In genomic region chr22:37560682-37561208, GRCh38 we compare ENCODE assay signal across 8 cellular contexts. TPM values are rescaled to one million over a fixed set of nuclear protein-coding genes. Genes with fewer than 3 reads are reported as not detected.
DNase-seq lines count a peak whose midpoint lies in the region; ATAC-seq, FAIRE-seq and TF ChIP-seq lines count a peak whose summit lies in the region.

No MANE protein-coding gene starts in this region.

- H3K4me3 ChIP-seq in HEK293 (ENCODE audit: low read depth, low read length): peak overlapping the region; percentile 69
- H3K4me3 ChIP-seq in ascending aorta: peak overlapping the region; percentile 84 to 95
- peak overlapping the region; percentile 65 for H3K4me3 ChIP-seq in iPS-20b (ENCODE audit: low read length)
- H3K4me3 ChIP-seq in smooth muscle cell: peak overlapping the region; percentile 77

- peaks cover 48% of the 10 kb centered on the region for H3K79me2 ChIP-seq in smooth muscle cell (ENCODE audit: low read depth)

- peaks cover 39% of the 10 kb centered on the region for H3F3A ChIP-seq in smooth muscle cell (ENCODE audit: low read depth)

- no peaks in the 10 kb centered on the region for H3K9me3 ChIP-seq in HEK293 (ENCODE audit: control insufficient read depth, insufficient read depth, low read depth, low read length)
- no peaks in the 10 kb centered on the region for H3K9me3 ChIP-seq in ascending aorta
- no peaks in the 10 kb centered on the region for H3K9me3 ChIP-seq in iPS-20b (ENCODE audit: insufficient read depth, low read depth, low read length)
- H3K9me3 ChIP-seq in smooth muscle cell (replicated peaks; ENCODE audit: low read depth): no peaks in the 10 kb centered on the region

- TF ChIP-seq CTCF in HEK293 (tag by site-specific recombination; IDR thresholded peaks at IDR 0.05): no peak
- TF ChIP-seq CTCF in ascending aorta (IDR thresholded peaks at IDR 0.05): no peak
- no peak for TF ChIP-seq CTCF in smooth muscle cell (IDR thresholded peaks at IDR 0.05; ENCODE audit: borderline replicate concordance, insufficient read depth, poor library complexity, severe bottlenecking)

- ATAC-seq in GM19397 (IDR thresholded peaks at IDR 0.05; ENCODE audit: unreplicated experiment): no peak

- H4K20me1 ChIP-seq in smooth muscle cell (ENCODE audit: low read depth): peaks cover 44% of the 10 kb centered on the region

- DNase-seq in ascending aorta (ENCODE audit: low spot score in 2 of 2) (peak in 1 of 2 donors; percentile 80), smooth muscle cell (lab: John Stamatoyannopoulos, UW; ENCODE audit: unreplicated experiment) (no peak), NCI-H146 (lab: John Stamatoyannopoulos, UW) (no peak), H54 (ENCODE audit: insufficient read length, low spot score) (no peak)
- DNase-seq in stimulated activated CD4-positive, alpha-beta T cell treated with anti-CD3 and anti-CD28 coated beads, Interleukin-2, amount 100 ng/mL, for 24 hours: no peak

- peak overlapping the region; percentile 96 for H3K27ac ChIP-seq in HEK293 (ENCODE audit: extremely low read depth, low read depth, low read length)
- H3K27ac ChIP-seq in ascending aorta: peak overlapping the region; percentile 98 to 99
- H3K27ac ChIP-seq in iPS-20b (ENCODE audit: low read length): no peak overlapping the region
- peak overlapping the region; percentile 96 for H3K27ac ChIP-seq in smooth muscle cell (ENCODE audit: low read depth)

- under 1% methylated on average over 30 of the region's 62 CpGs for WGBS in smooth muscle cell (ENCODE audit: low lambda C conversion rate)

- H3K36me3 ChIP-seq in HEK293 (ENCODE audit: control insufficient read depth in 2 of 2, insufficient read depth in 1 of 2, low read length in 2 of 2) (peaks cover 0 to 13% of the 10 kb centered on the region in 2 experiments; a peak in 2 of 3 replicates), ascending aorta (no peaks in the 10 kb centered on the region), iPS-20b (ENCODE audit: insufficient read depth, low read depth, low read length) (no peaks in the 10 kb centered on the region), smooth muscle cell (ENCODE audit: low read depth) (no peaks in the 10 kb centered on the region)

- H3K27me3 ChIP-seq in ascending aorta: no peaks in the 10 kb centered on the region
- H3K27me3 ChIP-seq in iPS-20b (ENCODE audit: insufficient read depth, low read length): peaks cover 63% of the 10 kb centered on the region
- H3K27me3 ChIP-seq in smooth muscle cell (ENCODE audit: low read depth): no peaks in the 10 kb centered on the region

- H3K9ac ChIP-seq in iPS-20b (ENCODE audit: low read depth, low read length) (peak overlapping the region; percentile 46; the same call in 1 of the 2 replicates), smooth muscle cell (ENCODE audit: low read depth) (peak overlapping the region; percentile 96)

- POLR2A ChIA-PET in HEK293 (lab: Yijun Ruan, JAX): interaction anchor here (1.2 to 1.4 kb wide), 6 partner anchors 8 to 76 kb away, joined by 3 to 8 read pairs (median 4); no protein-coding TSS in a partner anchor

- H3K4me1 ChIP-seq in HEK293 (ENCODE audit: control insufficient read depth, insufficient read depth, low read length): peaks cover 12% of the 10 kb centered on the region
- H3K4me1 ChIP-seq in ascending aorta: peaks cover 32 to 45% of the 10 kb centered on the region in 2 donors
- H3K4me1 ChIP-seq in iPS-20b (ENCODE audit: insufficient read depth, low read length): peaks cover 37% of the 10 kb centered on the region
- peaks cover 31% of the 10 kb centered on the region for H3K4me1 ChIP-seq in smooth muscle cell (ENCODE audit: low read depth)

- no peak for TF ChIP-seq POLR2A in H54 (IDR thresholded peaks at IDR 0.05; ENCODE audit: low read depth, low read length)

- CTCF ChIA-PET in HEK293 (lab: Yijun Ruan, JAX): interaction anchor here (0.6 to 10.7 kb wide), 10 partner anchors 10 to 420 kb away, joined by 3 to 608 read pairs (median 4); no protein-coding TSS in a partner anchor

- intact Hi-C loops in ascending aorta (cut with DNase I): loop anchor here (1.0 to 5.0 kb wide), 5 partner anchors 11 to 1972 kb away; partner anchors contain the start of genes GGA1, LGALS1 and RPS19BP1

- FAIRE-seq in H54 (lab: Jason Lieb, UNC): no peak

- peak overlapping the region; percentile 95 for H3K4me2 ChIP-seq in smooth muscle cell

- H2AFZ ChIP-seq in smooth muscle cell (ENCODE audit: low read depth): no peak overlapping the region

TF ChIP-seq in HEK293, 187 proteins besides CTCF, POLR2A, EP300 and RAD21 (continues in another document):
- no peak for TF ChIP-seq ZBTB1 (tag by site-specific recombination; IDR thresholded peaks at IDR 0.05)
- peak; percentile 94 for TF ChIP-seq GLIS1 (tag by site-specific recombination; IDR thresholded peaks at IDR 0.05)
- no peak for TF ChIP-seq ZNF302 (tag by site-specific recombination; IDR thresholded peaks at IDR 0.05; ENCODE audit: low read depth)
- TF ChIP-seq ZIC2 (tag by site-specific recombination; IDR thresholded peaks at IDR 0.05): peak; percentile 84
- peak; percentile 52 for TF ChIP-seq SP2 (tag by site-specific recombination; IDR thresholded peaks at IDR 0.05)
- no peak for TF ChIP-seq ZNF426 (tag by site-specific recombination; IDR thresholded peaks at IDR 0.05)
- TF ChIP-seq ZNF274 (IDR thresholded peaks at IDR 0.05; ENCODE audit: low read length): no peak
- TF ChIP-seq ZNF274 (tag by site-specific recombination; IDR thresholded peaks at IDR 0.05; ENCODE audit: borderline replicate concordance): no peak
- TF ChIP-seq PRDM6 (tag by site-specific recombination; IDR thresholded peaks at IDR 0.05): no peak
- no peak for TF ChIP-seq ZNF777 (tag by site-specific recombination; IDR thresholded peaks at IDR 0.05; ENCODE audit: borderline replicate concordance)
- TF ChIP-seq ZNF394 (tag by site-specific recombination; IDR thresholded peaks at IDR 0.05; ENCODE audit: borderline replicate concordance): no peak
- TF ChIP-seq, protein P1, sequence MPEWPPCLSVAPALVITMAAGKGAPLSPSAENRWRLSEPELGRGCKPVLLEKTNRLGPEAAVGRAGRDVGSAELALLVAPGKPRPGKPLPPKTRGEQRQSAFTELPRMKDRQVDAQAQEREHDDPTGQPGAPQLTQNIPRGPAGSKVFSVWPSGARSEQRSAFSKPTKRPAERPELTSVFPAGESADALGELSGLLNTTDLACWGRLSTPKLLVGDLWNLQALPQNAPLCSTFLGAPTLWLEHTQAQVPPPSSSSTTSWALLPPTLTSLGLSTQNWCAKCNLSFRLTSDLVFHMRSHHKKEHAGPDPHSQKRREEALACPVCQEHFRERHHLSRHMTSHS (tag by site-specific recombination; IDR thresholded peaks at IDR 0.05): no peak
- no peak for TF ChIP-seq ZNF37A (tag by site-specific recombination; IDR thresholded peaks at IDR 0.05)
- TF ChIP-seq ZNF112 (tag by site-specific recombination; IDR thresholded peaks at IDR 0.05): no peak
- TF ChIP-seq ZNF2 (tag by site-specific recombination; IDR thresholded peaks at IDR 0.05): no peak
- no peak for TF ChIP-seq ZNF792 (tag by site-specific recombination; IDR thresholded peaks at IDR 0.05)
- TF ChIP-seq, protein P2, sequence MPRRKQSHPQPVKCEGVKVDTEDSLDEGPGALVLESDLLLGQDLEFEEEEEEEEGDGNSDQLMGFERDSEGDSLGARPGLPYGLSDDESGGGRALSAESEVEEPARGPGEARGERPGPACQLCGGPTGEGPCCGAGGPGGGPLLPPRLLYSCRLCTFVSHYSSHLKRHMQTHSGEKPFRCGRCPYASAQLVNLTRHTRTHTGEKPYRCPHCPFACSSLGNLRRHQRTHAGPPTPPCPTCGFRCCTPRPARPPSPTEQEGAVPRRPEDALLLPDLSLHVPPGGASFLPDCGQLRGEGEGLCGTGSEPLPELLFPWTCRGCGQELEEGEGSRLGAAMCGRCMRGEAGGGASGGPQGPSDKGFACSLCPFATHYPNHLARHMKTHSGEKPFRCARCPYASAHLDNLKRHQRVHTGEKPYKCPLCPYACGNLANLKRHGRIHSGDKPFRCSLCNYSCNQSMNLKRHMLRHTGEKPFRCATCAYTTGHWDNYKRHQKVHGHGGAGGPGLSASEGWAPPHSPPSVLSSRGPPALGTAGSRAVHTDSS (tag by site-specific recombination; IDR thresholded peaks at IDR 0.05): no peak
- no peak for TF ChIP-seq ZNF549 (tag by site-specific recombination; IDR thresholded peaks at IDR 0.05)
- TF ChIP-seq, protein P3, sequence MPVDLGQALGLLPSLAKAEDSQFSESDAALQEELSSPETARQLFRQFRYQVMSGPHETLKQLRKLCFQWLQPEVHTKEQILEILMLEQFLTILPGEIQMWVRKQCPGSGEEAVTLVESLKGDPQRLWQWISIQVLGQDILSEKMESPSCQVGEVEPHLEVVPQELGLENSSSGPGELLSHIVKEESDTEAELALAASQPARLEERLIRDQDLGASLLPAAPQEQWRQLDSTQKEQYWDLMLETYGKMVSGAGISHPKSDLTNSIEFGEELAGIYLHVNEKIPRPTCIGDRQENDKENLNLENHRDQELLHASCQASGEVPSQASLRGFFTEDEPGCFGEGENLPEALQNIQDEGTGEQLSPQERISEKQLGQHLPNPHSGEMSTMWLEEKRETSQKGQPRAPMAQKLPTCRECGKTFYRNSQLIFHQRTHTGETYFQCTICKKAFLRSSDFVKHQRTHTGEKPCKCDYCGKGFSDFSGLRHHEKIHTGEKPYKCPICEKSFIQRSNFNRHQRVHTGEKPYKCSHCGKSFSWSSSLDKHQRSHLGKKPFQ (tag by site-specific recombination; IDR thresholded peaks at IDR 0.05): no peak
- TF ChIP-seq ZNF785 (tag by site-specific recombination; IDR thresholded peaks at IDR 0.05): no peak

RNA-seq across cellular contexts. Expression of gene CDC42EP1, which starts 0.5 kb away (rescaled TPM):
- total RNA-seq in ascending aorta (100 TPM), smooth muscle cell (14.0 and 19.1 TPM in 2 replicates)
- polyA plus RNA-seq in smooth muscle cell: 89.6 and 94.9 TPM in 2 replicates

RNA-seq across cellular contexts. Expression of gene LGALS2, which starts 19.1 kb away (rescaled TPM):
- not detected for total RNA-seq in ascending aorta
- total RNA-seq in smooth muscle cell: not detected in 2 replicates
- polyA plus RNA-seq in smooth muscle cell: 0.48 and 1.1 TPM in 2 replicates

RNA-seq across cellular contexts. Expression of gene CARD10, which starts 41.5 kb away (rescaled TPM):
- total RNA-seq in ascending aorta (21.0 TPM), smooth muscle cell (3.7 and 6.0 TPM in 2 replicates)
- 2.3 and 5.4 TPM in 2 replicates for polyA plus RNA-seq in smooth muscle cell

RNA-seq across cellular contexts. Expression of gene GGA1, which starts 47.9 kb away (rescaled TPM):
- total RNA-seq in ascending aorta (53.5 TPM), smooth muscle cell (15.6 and 27.3 TPM in 2 replicates)
- 44.0 and 59.6 TPM in 2 replicates for polyA plus RNA-seq in smooth muscle cell
